28 cellular contexts compared by ENCODE assay signal in genomic region chr10:20536381-20536780, GRCh38.
"Had no signal": no experiment of that assay in that cellular context is flagged by ENCODE, and none has a peak within 500 bp of the region (broad histone marks: within the 10 kb centered on the region; RNA-seq: fewer than 3 reads in every experiment).

No MANE protein-coding gene starts in this region.

- H3K27ac ChIP-seq: cardiac muscle cell, SK-N-MC, VCaP had no signal

- DNase-seq: activated CD4-positive, alpha-beta memory T cell treated with anti-CD3 and anti-CD28 coated beads, Interleukin-2, amount 10 ng/mL, durations not matched to agents 7 days and 5 days; activated CD4-positive, alpha-beta T cell treated with anti-CD3 and anti-CD28 coated beads, Interleukin-2, amount 50 U/mL, for 1 hour; activated CD4-positive, CD25-positive, alpha-beta regulatory T cell; activated gamma-delta T cell; activated naive CD4-positive, alpha-beta T cell treated with anti-CD3 and anti-CD28 coated beads for 36 hours; activated T-cell treated with anti-CD3 and anti-CD28 coated beads for 4 hours; activated T-cell treated with anti-CD3 and anti-CD28 coated beads, Interleukin-2, amount 50 U/mL, for 48 hours; Karpas-422; NCI-H1417 treated with DMSO at 0.1 percent for 48 hours; NCI-H1694; NCI-H2029; NCI-H2107; NCI-H2171 treated with DMSO at 0.1 percent for 48 hours; NCI-H226; NCI-H526; NK-92 treated with Interleukin-12 subunit alpha and Interleukin-12 subunit beta, amount 100 ng/mL, for 24 hours; OCI-M1; RPMI8226; T-cell; T-helper 2 cell; T1000 had no signal

- H3K27me3 ChIP-seq: cardiac muscle cell had no signal

- ATAC-seq: activated T-helper 17 cell treated with anti-CD3 and anti-CD28 coated beads, Interleukin-2, amount 50 U/mL, for 72 hours; K562; Panc1; Right ventricle myocardium inferior; T-cell had no signal

- H3K4me3 ChIP-seq: cardiac muscle cell, K562, SK-N-MC had no signal
